1 cellular context compared by ENCODE assay signal in the genomic region with DNA sequence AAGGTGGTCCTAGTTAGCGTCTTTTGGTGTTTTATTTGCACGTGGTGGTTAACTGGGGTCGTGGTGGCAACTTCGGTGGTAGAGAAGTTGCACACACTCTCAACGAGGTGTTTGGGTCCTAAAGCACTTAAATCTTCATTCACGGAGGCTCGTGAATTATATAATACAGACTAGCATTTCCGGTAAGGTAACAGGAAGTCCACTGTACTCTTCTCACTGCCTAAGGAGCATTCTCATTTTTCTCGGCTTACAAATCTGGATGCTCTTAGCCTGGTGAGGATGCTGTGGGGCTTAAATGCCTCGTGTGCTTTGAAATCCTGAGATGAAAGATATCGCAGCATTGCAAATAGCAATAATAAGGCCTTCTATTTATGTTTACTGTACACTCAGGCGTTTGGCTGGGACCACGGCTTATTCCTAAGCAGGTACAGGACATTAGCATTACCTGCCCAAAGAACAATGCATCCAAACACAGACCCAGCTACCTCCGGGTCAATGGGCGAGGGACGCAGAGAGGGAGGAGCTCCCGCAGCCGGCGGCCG.
TF ChIP-seq lines count a peak whose summit lies in the region.

No MANE protein-coding gene starts in this region.

TF ChIP-seq in HepG2, 621 proteins besides CTCF, POLR2A, EP300 and RAD21 (continued from another document and continues in another):
- TF ChIP-seq, protein P1, sequence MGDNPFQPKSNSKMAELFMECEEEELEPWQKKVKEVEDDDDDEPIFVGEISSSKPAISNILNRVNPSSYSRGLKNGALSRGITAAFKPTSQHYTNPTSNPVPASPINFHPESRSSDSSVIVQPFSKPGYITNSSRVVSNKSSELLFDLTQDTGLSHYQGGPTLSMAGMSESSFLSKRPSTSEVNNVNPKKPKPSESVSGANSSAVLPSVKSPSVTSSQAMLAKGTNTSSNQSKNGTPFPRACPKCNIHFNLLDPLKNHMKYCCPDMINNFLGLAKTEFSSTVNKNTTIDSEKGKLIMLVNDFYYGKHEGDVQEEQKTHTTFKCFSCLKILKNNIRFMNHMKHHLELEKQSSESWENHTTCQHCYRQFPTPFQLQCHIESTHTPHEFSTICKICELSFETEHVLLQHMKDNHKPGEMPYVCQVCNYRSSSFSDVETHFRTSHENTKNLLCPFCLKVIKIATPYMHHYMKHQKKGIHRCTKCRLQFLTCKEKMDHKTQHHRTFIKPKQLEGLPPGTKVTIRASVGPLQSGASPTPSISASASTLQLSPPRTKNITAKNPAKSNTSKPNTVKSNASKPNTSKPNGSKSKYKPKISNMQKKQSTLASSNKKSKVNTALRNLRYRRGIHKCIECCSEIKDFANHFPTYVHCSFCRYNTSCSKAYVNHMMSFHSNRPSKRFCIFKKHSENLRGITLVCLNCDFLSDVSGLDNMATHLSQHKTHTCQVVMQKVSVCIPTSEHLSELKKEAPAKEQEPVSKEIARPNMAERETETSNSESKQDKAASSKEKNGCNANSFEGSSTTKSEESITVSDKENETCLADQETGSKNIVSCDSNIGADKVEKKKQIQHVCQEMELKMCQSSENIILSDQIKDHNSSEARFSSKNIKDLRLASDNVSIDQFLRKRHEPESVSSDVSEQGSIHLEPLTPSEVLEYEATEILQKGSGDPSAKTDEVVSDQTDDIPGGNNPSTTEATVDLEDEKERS (CRISPR knock-in tag; IDR thresholded peaks at IDR 0.05) = 0 out of 2 replicates have a peak, but pooled peaks have one; percentile 40
- TF ChIP-seq ZNF564 (CRISPR knock-in tag; IDR thresholded peaks at IDR 0.05) (no peak), ZNF446 (CRISPR knock-in tag; IDR thresholded peaks at IDR 0.05) (no peak), SNAPC2 (CRISPR knock-in tag; IDR thresholded peaks at IDR 0.05) (0 out of 2 replicates have a peak, but pooled peaks have one; percentile 58), DMAP1 (CRISPR knock-in tag; IDR thresholded peaks at IDR 0.05) (peak; percentile 55; the same call in 1 of the 2 replicates), RXRB (CRISPR knock-in tag; IDR thresholded peaks at IDR 0.05; ENCODE audit: borderline replicate concordance) (peak; percentile 1; the same call in 1 of the 2 replicates), ZNF501 (CRISPR knock-in tag; IDR thresholded peaks at IDR 0.05) (0 out of 2 replicates have a peak, but pooled peaks have one; percentile 10), TBX2 (CRISPR knock-in tag; IDR thresholded peaks at IDR 0.05; ENCODE audit: borderline replicate concordance) (peak; percentile 50), POLR2G (IDR thresholded peaks at IDR 0.05; ENCODE audit: low read depth, low read length) (peak; percentile 62), ZNF552 (CRISPR knock-in tag; IDR thresholded peaks at IDR 0.05; ENCODE audit: borderline replicate concordance) (0 out of 2 replicates have a peak, but pooled peaks have one; percentile 64), IKZF4 (CRISPR knock-in tag; IDR thresholded peaks at IDR 0.05; ENCODE audit: borderline replicate concordance, low read depth, not compliant biosample characterization) (no peak), ZSCAN20 (CRISPR knock-in tag; IDR thresholded peaks at IDR 0.05; ENCODE audit: borderline replicate concordance) (0 out of 2 replicates have a peak, but pooled peaks have one; percentile 35), ZFP90 (CRISPR knock-in tag; IDR thresholded peaks at IDR 0.05; ENCODE audit: borderline replicate concordance) (0 out of 2 replicates have a peak, but pooled peaks have one; percentile 64), KLF11 (CRISPR knock-in tag; IDR thresholded peaks at IDR 0.05) (0 out of 2 replicates have a peak, but pooled peaks have one; percentile 27), HDAC1 (CRISPR knock-in tag; IDR thresholded peaks at IDR 0.05) (peak; percentile 41; the same call in 1 of the 2 replicates), ZNF556 (CRISPR knock-in tag; IDR thresholded peaks at IDR 0.05; ENCODE audit: borderline replicate concordance) (0 out of 2 replicates have a peak, but pooled peaks have one; percentile 62), SAP130 (CRISPR knock-in tag; IDR thresholded peaks at IDR 0.05; ENCODE audit: low read depth) (peak; percentile 60), PHF8 (CRISPR knock-in tag; IDR thresholded peaks at IDR 0.05) (no peak), SIX4 (CRISPR knock-in tag; IDR thresholded peaks at IDR 0.05) (no peak), ZNF569 (CRISPR knock-in tag; IDR thresholded peaks at IDR 0.05; ENCODE audit: borderline replicate concordance) (0 out of 2 replicates have a peak, but pooled peaks have one; percentile 14), STAT5B (CRISPR knock-in tag; IDR thresholded peaks at IDR 0.05) (no peak), HDAC2 (CRISPR knock-in tag; IDR thresholded peaks at IDR 0.05) (peak; percentile 10; the same call in 1 of the 2 replicates), NRL (CRISPR knock-in tag; IDR thresholded peaks at IDR 0.05; ENCODE audit: borderline replicate concordance) (no peak), ZNF33B (CRISPR knock-in tag; IDR thresholded peaks at IDR 0.05) (peak; percentile 19; the same call in 1 of the 2 replicates)
- TF ChIP-seq, protein P2, sequence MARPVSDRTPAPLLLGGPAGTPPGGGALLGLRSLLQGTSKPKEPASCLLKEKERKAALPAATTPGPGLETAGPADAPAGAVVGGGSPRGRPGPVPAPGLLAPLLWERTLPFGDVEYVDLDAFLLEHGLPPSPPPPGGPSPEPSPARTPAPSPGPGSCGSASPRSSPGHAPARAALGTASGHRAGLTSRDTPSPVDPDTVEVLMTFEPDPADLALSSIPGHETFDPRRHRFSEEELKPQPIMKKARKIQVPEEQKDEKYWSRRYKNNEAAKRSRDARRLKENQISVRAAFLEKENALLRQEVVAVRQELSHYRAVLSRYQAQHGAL (CRISPR knock-in tag; IDR thresholded peaks at IDR 0.05; ENCODE audit: not compliant biosample characterization) = no peak
- TF ChIP-seq, protein P3, sequence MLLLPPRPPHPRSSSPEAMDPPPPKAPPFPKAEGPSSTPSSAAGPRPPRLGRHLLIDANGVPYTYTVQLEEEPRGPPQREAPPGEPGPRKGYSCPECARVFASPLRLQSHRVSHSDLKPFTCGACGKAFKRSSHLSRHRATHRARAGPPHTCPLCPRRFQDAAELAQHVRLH (CRISPR knock-in tag; IDR thresholded peaks at IDR 0.05; ENCODE audit: borderline replicate concordance, low read depth) = peak; percentile 16; the same call in 1 of the 2 replicates
- TF ChIP-seq, protein P4, sequence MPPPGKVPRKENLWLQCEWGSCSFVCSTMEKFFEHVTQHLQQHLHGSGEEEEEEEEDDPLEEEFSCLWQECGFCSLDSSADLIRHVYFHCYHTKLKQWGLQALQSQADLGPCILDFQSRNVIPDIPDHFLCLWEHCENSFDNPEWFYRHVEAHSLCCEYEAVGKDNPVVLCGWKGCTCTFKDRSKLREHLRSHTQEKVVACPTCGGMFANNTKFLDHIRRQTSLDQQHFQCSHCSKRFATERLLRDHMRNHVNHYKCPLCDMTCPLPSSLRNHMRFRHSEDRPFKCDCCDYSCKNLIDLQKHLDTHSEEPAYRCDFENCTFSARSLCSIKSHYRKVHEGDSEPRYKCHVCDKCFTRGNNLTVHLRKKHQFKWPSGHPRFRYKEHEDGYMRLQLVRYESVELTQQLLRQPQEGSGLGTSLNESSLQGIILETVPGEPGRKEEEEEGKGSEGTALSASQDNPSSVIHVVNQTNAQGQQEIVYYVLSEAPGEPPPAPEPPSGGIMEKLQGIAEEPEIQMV (CRISPR knock-in tag; IDR thresholded peaks at IDR 0.05; ENCODE audit: low read depth) = 0 out of 2 replicates have a peak, but pooled peaks have one; percentile 24
- TF ChIP-seq, protein P5, sequence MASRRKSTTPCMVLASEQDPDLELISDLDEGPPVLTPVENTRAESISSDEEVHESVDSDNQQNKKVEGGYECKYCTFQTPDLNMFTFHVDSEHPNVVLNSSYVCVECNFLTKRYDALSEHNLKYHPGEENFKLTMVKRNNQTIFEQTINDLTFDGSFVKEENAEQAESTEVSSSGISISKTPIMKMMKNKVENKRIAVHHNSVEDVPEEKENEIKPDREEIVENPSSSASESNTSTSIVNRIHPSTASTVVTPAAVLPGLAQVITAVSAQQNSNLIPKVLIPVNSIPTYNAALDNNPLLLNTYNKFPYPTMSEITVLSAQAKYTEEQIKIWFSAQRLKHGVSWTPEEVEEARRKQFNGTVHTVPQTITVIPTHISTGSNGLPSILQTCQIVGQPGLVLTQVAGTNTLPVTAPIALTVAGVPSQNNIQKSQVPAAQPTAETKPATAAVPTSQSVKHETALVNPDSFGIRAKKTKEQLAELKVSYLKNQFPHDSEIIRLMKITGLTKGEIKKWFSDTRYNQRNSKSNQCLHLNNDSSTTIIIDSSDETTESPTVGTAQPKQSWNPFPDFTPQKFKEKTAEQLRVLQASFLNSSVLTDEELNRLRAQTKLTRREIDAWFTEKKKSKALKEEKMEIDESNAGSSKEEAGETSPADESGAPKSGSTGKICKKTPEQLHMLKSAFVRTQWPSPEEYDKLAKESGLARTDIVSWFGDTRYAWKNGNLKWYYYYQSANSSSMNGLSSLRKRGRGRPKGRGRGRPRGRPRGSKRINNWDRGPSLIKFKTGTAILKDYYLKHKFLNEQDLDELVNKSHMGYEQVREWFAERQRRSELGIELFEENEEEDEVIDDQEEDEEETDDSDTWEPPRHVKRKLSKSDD (CRISPR knock-in tag; IDR thresholded peaks at IDR 0.05; ENCODE audit: low read depth) = no peak
- TF ChIP-seq, protein P6, sequence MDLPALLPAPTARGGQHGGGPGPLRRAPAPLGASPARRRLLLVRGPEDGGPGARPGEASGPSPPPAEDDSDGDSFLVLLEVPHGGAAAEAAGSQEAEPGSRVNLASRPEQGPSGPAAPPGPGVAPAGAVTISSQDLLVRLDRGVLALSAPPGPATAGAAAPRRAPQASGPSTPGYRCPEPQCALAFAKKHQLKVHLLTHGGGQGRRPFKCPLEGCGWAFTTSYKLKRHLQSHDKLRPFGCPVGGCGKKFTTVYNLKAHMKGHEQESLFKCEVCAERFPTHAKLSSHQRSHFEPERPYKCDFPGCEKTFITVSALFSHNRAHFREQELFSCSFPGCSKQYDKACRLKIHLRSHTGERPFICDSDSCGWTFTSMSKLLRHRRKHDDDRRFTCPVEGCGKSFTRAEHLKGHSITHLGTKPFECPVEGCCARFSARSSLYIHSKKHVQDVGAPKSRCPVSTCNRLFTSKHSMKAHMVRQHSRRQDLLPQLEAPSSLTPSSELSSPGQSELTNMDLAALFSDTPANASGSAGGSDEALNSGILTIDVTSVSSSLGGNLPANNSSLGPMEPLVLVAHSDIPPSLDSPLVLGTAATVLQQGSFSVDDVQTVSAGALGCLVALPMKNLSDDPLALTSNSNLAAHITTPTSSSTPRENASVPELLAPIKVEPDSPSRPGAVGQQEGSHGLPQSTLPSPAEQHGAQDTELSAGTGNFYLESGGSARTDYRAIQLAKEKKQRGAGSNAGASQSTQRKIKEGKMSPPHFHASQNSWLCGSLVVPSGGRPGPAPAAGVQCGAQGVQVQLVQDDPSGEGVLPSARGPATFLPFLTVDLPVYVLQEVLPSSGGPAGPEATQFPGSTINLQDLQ (CRISPR knock-in tag; IDR thresholded peaks at IDR 0.05) = no peak
- TF ChIP-seq, protein P7, sequence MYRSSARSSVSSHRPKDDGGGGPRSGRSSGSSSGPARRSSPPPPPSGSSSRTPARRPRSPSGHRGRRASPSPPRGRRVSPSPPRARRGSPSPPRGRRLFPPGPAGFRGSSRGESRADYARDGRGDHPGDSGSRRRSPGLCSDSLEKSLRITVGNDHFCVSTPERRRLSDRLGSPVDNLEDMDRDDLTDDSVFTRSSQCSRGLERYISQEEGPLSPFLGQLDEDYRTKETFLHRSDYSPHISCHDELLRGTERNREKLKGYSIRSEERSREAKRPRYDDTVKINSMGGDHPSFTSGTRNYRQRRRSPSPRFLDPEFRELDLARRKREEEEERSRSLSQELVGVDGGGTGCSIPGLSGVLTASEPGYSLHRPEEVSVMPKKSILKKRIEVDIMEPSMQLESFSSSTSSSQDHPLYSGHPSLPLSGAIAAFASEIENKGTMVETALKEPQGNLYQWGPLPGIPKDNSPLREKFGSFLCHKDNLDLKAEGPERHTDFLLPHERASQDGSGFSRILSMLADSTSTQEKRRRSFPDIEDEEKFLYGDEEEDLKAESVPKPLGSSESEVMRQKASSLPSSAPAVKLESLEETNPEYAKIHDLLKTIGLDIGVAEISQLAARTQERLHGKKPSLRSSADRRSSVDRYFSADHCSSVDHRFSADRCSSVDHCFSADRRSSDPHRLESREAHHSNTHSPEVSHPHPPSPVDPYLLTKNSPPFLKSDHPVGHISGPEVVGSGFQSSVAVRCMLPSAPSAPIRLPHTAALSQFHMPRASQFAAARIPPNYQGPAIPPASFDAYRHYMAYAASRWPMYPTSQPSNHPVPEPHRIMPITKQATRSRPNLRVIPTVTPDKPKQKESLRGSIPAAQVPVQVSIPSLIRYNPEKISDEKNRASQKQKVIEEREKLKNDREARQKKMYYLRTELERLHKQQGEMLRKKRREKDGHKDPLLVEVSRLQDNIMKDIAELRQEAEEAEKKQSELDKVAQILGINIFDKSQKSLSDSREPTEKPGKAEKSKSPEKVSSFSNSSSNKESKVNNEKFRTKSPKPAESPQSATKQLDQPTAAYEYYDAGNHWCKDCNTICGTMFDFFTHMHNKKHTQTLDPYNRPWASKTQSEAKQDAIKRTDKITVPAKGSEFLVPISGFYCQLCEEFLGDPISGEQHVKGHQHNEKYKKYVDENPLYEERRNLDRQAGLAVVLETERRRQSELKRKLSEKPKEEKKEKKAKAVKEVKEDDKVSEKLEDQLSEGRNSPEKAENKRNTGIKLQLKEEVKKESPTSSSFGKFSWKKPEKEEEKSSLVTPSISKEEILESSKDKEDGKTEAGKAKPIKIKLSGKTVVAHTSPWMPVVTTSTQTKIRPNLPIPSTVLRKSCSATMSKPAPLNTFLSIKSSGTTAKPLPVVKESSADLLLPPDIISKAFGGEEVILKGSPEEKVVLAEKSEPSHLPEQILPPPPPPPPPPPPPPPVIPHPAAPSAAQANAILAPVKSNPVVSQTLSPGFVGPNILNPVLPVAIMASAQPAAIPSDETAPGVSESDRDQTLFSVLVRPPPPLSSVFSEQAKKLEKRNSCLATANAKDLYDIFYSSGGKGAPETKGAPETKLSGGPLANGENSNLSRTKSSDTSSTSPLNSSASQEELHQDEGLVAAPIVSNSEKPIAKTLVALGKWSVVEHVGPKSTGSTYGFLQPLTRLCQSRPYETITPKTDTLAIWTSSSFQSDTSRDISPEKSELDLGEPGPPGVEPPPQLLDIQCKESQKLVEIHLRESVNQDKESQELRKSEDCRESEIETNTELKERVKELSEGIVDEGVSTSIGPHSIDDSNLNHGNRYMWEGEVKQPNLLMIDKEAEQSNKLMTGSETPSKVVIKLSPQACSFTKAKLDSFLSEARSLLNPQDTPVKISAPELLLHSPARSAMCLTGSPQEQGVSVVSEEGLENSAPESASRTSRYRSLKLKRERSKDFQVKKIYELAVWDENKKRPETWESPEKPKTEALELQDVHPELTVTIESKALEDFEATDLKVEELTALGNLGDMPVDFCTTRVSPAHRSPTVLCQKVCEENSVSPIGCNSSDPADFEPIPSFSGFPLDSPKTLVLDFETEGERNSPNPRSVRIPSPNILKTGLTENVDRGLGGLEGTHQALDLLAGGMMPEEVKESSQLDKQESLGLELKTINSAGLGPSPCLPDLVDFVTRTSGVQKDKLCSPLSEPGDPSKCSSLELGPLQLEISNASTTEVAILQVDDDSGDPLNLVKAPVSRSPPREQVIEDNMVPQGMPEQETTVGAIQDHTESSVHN (CRISPR knock-in tag; IDR thresholded peaks at IDR 0.05) = 0 out of 2 replicates have a peak, but pooled peaks have one; percentile 47
- TF ChIP-seq, protein P8, sequence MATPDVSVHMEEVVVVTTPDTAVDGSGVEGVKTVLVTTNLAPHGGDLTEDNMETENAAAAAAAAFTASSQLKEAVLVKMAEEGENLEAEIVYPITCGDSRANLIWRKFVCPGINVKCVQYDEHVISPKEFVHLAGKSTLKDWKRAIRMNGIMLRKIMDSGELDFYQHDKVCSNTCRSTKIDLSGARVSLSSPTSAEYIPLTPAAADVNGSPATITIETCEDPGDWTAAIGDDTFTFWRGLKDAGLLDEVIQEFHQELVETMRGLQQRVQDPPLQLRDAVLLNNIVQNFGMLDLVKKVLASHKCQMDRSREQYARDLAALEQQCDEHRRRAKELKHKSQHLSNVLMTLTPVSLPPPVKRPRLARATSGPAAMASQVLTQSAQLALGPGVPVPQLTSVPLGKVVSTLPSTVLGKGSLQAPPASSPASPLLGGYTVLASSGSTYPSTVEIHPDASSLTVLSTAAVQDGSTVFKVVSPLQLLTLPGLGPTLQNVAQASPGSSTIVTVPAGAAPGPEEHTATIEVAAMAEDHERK (CRISPR knock-in tag; IDR thresholded peaks at IDR 0.05; ENCODE audit: low read depth) = peak; percentile 13; the same call in 1 of the 2 replicates
